ENCODE assay signal across 9 cellular contexts in genomic region chr3:127652246-127652995, GRCh38. TPM values are rescaled to one million over a fixed set of nuclear protein-coding genes. Genes with fewer than 3 reads are reported as not detected.
A peak's percentile ranks its signal among the peaks of the same experiment; 100 is the strongest.
DNase-seq lines count a peak whose midpoint lies in the region; ATAC-seq and TF ChIP-seq lines count a peak whose summit lies in the region.
"Had no signal": no experiment of that assay in that cellular context is flagged by ENCODE, and none has a peak within 500 bp of the region (broad histone marks: within the 10 kb centered on the region; RNA-seq: fewer than 3 reads in every experiment).

No MANE protein-coding gene starts in this region.

- H3K4me3 ChIP-seq in HAP-1 (no peak overlapping the region), OCI-LY3 (ENCODE audit: low read length) (no peak overlapping the region), breast epithelium (no peak overlapping the region)
- H3K4me3 ChIP-seq: skin epidermis had no signal

- in situ Hi-C loops in HAP-1 (cut with MboI; ENCODE audit: low sequenced_read_pairs) = no loop called here

- no peak overlapping the region for H3K4me3 Mint-ChIP-seq in stimulated activated effector memory CD8-positive, alpha-beta T cell treated with anti-CD3 and anti-CD28 coated beads, Interleukin-12 subunit alpha, Interleukin-12 subunit beta, amount 100 ng/mL, for 72 hours

- no peak overlapping the region for H3K27ac ChIP-seq in OCI-LY3 (ENCODE audit: low read length)
- H3K27ac ChIP-seq in breast epithelium = no peak overlapping the region
- H3K27ac ChIP-seq: skin epidermis had no signal

- no peaks in the 10 kb centered on the region; the same call in 1 of the 2 replicates for H3K4me1 ChIP-seq in HAP-1
- H3K4me1 ChIP-seq in OCI-LY3 (ENCODE audit: low read length) = peaks cover 20% of the 10 kb centered on the region
- H3K4me1 ChIP-seq in breast epithelium = no peaks in the 10 kb centered on the region

- peak; percentile 71 for ATAC-seq in stimulated activated effector memory CD8-positive, alpha-beta T cell treated with anti-CD3 and anti-CD28 coated beads, Interleukin-12 subunit alpha, Interleukin-12 subunit beta, amount 100 ng/mL, for 72 hours
- ATAC-seq in HG02840 (IDR thresholded peaks at IDR 0.05; ENCODE audit: low FRiP score, unreplicated experiment) = no peak

- H2AFZ ChIP-seq in OCI-LY3 (ENCODE audit: low read depth, low read length) = no peak overlapping the region; the same call in 1 of the 2 replicates

- no peaks in the 10 kb centered on the region for H3K36me3 Mint-ChIP-seq in stimulated activated effector memory CD8-positive, alpha-beta T cell treated with anti-CD3 and anti-CD28 coated beads, Interleukin-12 subunit alpha, Interleukin-12 subunit beta, amount 100 ng/mL, for 72 hours

- no peaks in the 10 kb centered on the region for H3K9me3 Mint-ChIP-seq in stimulated activated effector memory CD8-positive, alpha-beta T cell treated with anti-CD3 and anti-CD28 coated beads, Interleukin-12 subunit alpha, Interleukin-12 subunit beta, amount 100 ng/mL, for 72 hours

- no peaks in the 10 kb centered on the region for H3K9me3 ChIP-seq in HAP-1
- H3K9me3 ChIP-seq in OCI-LY3 (ENCODE audit: insufficient read depth, low read length) = no peaks in the 10 kb centered on the region
- H3K9me3 ChIP-seq in breast epithelium = no peaks in the 10 kb centered on the region

- H3K36me3 ChIP-seq in HAP-1 (replicated peaks) (no peaks in the 10 kb centered on the region), OCI-LY3 (replicated peaks; ENCODE audit: low read depth, low read length) (no peaks in the 10 kb centered on the region), breast epithelium (no peaks in the 10 kb centered on the region)

- DNase-seq in DMS114 treated with DMSO at 0.1 percent for 48 hours (lab: John Stamatoyannopoulos, UW; ENCODE audit: unreplicated experiment) (peak; percentile 29), HAP-1 (ENCODE audit: low spot score in 2 of 2) (peak; percentile 48 to 71), breast epithelium (ENCODE audit: low spot score in 2 of 2) (no peak), islet precursor cell (peak; percentile 85), NCI-H187 (lab: John Stamatoyannopoulos, UW) (no peak)
- no peak for DNase-seq in stimulated activated effector memory CD8-positive, alpha-beta T cell treated with anti-CD3 and anti-CD28 coated beads, Interleukin-12 subunit alpha, Interleukin-12 subunit beta, amount 100 ng/mL, for 72 hours (ENCODE audit: low spot score in 2 of 2)

- no peaks in the 10 kb centered on the region for H3K79me2 ChIP-seq in OCI-LY3 (ENCODE audit: low read length)

- peak; percentile 89 for TF ChIP-seq CTCF in OCI-LY3 (IDR thresholded peaks at IDR 0.05; ENCODE audit: low read depth, low read length)
- peak; percentile 66 to 83 (median 68) for TF ChIP-seq CTCF in breast epithelium (IDR thresholded peaks at IDR 0.05)

- H3K9ac ChIP-seq in OCI-LY3 (ENCODE audit: low read length) = no peak overlapping the region

- peak overlapping the region; percentile 24; the same call in 1 of the 2 replicates for H3K4me2 ChIP-seq in OCI-LY3 (ENCODE audit: low read length)

- H3K27me3 ChIP-seq in HAP-1 (ENCODE audit: low read depth) (no peaks in the 10 kb centered on the region), OCI-LY3 (ENCODE audit: low read depth, low read length) (no peaks in the 10 kb centered on the region), breast epithelium (no peaks in the 10 kb centered on the region)

- peak overlapping the region; percentile 8 for H3K27ac Mint-ChIP-seq in stimulated activated effector memory CD8-positive, alpha-beta T cell treated with anti-CD3 and anti-CD28 coated beads, Interleukin-12 subunit alpha, Interleukin-12 subunit beta, amount 100 ng/mL, for 72 hours

- intact Hi-C loops in breast epithelium (cut with DNase I; ENCODE audit: low total_unique reads) = no loop called here

- H4K20me1 ChIP-seq in OCI-LY3 (ENCODE audit: insufficient read depth, low read length) = no peaks in the 10 kb centered on the region

- no peaks in the 10 kb centered on the region for H3K4me1 Mint-ChIP-seq in stimulated activated effector memory CD8-positive, alpha-beta T cell treated with anti-CD3 and anti-CD28 coated beads, Interleukin-12 subunit alpha, Interleukin-12 subunit beta, amount 100 ng/mL, for 72 hours

- no peak for TF ChIP-seq POLR2A in breast epithelium (IDR thresholded peaks at IDR 0.05)

RNA-seq across cellular contexts. Expression of gene ABTB1, which starts 20.3 kb away (rescaled TPM):
- 10 to 100 TPM; 32.0 to 43.6 (median 40.2) TPM for total RNA-seq in breast epithelium

RNA-seq across cellular contexts. Expression of gene PODXL2, which starts 23.4 kb away (rescaled TPM):
- 10 to 100 TPM in 1 of 3 donors, 1 to 10 TPM in 2; 8.8 to 10.6 (median 8.8) TPM for total RNA-seq in breast epithelium

RNA-seq across cellular contexts. Expression of gene MCM2, which starts 54.2 kb away (rescaled TPM):
- 1 to 10 TPM; 5.4 to 9.8 (median 6.7) TPM for total RNA-seq in breast epithelium

Comparison
In these comparisons a context has a peak if more than half of its experiments do, and no peak if none do; other contexts are left out.
1. DNase-seq: peak in DMS114 treated with DMSO at 0.1 percent for 48 hours (single experiment), HAP-1 (2 of 2) and islet precursor cell (single experiment); none in breast epithelium (0 of 2), stimulated activated effector memory CD8-positive, alpha-beta T cell treated with anti-CD3 and anti-CD28 coated beads, Interleukin-12 subunit alpha, Interleukin-12 subunit beta, amount 100 ng/mL, for 72 hours (0 of 2) and NCI-H187 (0 of 2).